10 cellular contexts compared by ENCODE assay signal in genomic region chr10:60139798-60140566, GRCh38.
DNase-seq lines count a peak whose midpoint lies in the region; ATAC-seq and TF ChIP-seq lines count a peak whose summit lies in the region.
"Had no signal": no experiment of that assay in that cellular context is flagged by ENCODE, and none has a peak within 500 bp of the region (broad histone marks: within the 10 kb centered on the region; RNA-seq: fewer than 3 reads in every experiment).

No MANE protein-coding gene starts in this region.

- no peaks in the 10 kb centered on the region for H3K9me3 ChIP-seq in ES-I3 (ENCODE audit: control insufficient read depth, insufficient read depth, low read length)
- no peaks in the 10 kb centered on the region for H3K9me3 ChIP-seq in psoas muscle

- ATAC-seq in psoas muscle (peak; percentile 37 to 77 (median 52)), HG03095 (IDR thresholded peaks at IDR 0.05; ENCODE audit: unreplicated experiment) (no peak)

- H3K4me1 ChIP-seq in ES-I3 (ENCODE audit: insufficient read depth, low read length) (peaks cover 10% of the 10 kb centered on the region; the same call in 1 of the 2 replicates), psoas muscle (peaks cover 31% of the 10 kb centered on the region)

- H3K4me3 ChIP-seq in foreskin fibroblast (ENCODE audit: low read depth in 1 of 2, low read length in 2 of 2) = no peak overlapping the region
- peak overlapping the region; percentile 65 for H3K4me3 ChIP-seq in psoas muscle

- peak; percentile 57 for DNase-seq in NCI-H460 (ENCODE audit: extremely low read depth, low read depth)
- DNase-seq in foreskin fibroblast = peak; percentile 42 to 59
- DNase-seq in psoas muscle = no peak
- DNase-seq in activated CD4-positive, alpha-beta T cell treated with anti-CD3 and anti-CD28 coated beads, Interleukin-2, amount 50 U/mL, for 4 hours = no peak
- no peak for DNase-seq in central memory CD4-positive, alpha-beta T cell
- no peak for DNase-seq in NCI-H345 (lab: John Stamatoyannopoulos, UW)
- DNase-seq: stimulated activated CD4-positive, alpha-beta T cell treated with anti-CD3 and anti-CD28 coated beads, Interleukin-4, amount 100 ng/mL, for 1 hour had no signal

- intact Hi-C loops in psoas muscle (cut with DNase I) = no loop called here

- H3K36me3 ChIP-seq in ES-I3 (ENCODE audit: insufficient read depth, low read length) (no peaks in the 10 kb centered on the region), psoas muscle (ENCODE audit: insufficient read depth in 1 of 2, low read depth in 1 of 2) (peaks cover 0 to 4% of the 10 kb centered on the region in 2 donors)

- peak overlapping the region; percentile 81 for H3K9ac ChIP-seq in ES-I3 (ENCODE audit: low read depth, low read length)

- H3K27me3 ChIP-seq in psoas muscle (ENCODE audit: insufficient read depth in 3 of 3, low read length in 2 of 3) = no peaks in the 10 kb centered on the region

- TF ChIP-seq CTCF in foreskin fibroblast (IDR thresholded peaks at IDR 0.05; ENCODE audit: low read depth, low read length) = no peak
- TF ChIP-seq CTCF in psoas muscle (IDR thresholded peaks at IDR 0.05) = no peak

- 7 to 9% (median 8%) methylated on average over 8 of the region's 8 CpGs for WGBS in psoas muscle, 3 donors

- H3K27ac ChIP-seq in psoas muscle = peak overlapping the region; percentile 82
- H3K27ac ChIP-seq: HL-60 had no signal

Comparison
In these comparisons a context has a peak if more than half of its experiments do, and no peak if none do; other contexts are left out.
1. DNase-seq: peak in NCI-H460 (single experiment) and foreskin fibroblast (2 of 2); none in psoas muscle (0 of 2), activated CD4-positive, alpha-beta T cell treated with anti-CD3 and anti-CD28 coated beads, Interleukin-2, amount 50 U/mL, for 4 hours (0 of 2), central memory CD4-positive, alpha-beta T cell (single experiment) and NCI-H345 (single experiment).